ENCODE assay signal across 35 cellular contexts in the genomic region with DNA sequence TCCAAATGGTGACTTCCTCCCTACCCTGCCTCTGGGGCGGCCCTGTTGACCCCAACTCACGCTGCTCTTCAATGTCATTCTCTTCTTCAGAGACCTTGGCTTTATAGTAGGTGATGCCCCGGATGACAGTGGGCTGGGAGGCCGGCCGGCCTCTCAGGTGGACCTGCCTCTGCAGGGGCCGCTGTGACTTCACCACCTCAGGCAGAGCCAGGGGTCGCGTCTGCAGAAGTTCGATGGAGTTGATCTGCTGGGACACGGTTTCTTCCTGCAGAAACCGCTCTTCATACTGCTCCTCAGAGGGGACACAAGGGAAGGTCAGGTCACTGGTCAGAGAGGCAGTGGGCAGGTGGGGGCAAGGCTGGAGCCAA. TPM values are rescaled to one million over a fixed set of nuclear protein-coding genes. Genes with fewer than 3 reads are reported as not detected.
"Had no signal": no experiment of that assay in that cellular context is flagged by ENCODE, and none has a peak within 500 bp of the region (broad histone marks: within the 10 kb centered on the region; RNA-seq: fewer than 3 reads in every experiment).

No MANE protein-coding gene starts in this region.

- H3K4me3 ChIP-seq: adrenal gland, body of pancreas, breast epithelium had no signal

- H3K27ac ChIP-seq: adrenal gland, body of pancreas, brain microvascular endothelial cell, breast epithelium, VCaP had no signal

- ATAC-seq: activated CD8-positive, alpha-beta T cell treated with anti-CD3 and anti-CD28 coated beads for 36 hours; activated naive CD4-positive, alpha-beta T cell treated with anti-CD3 and anti-CD28 coated beads, Interleukin-2, amount 50 U/mL, for 72 hours; activated T-cell treated with anti-CD3 and anti-CD28 coated beads, Interleukin-2, amount 50 U/mL, for 4 hours; activated T-cell treated with anti-CD3 and anti-CD28 coated beads, Interleukin-2, amount 50 U/mL, for 72 hours; activated T-helper 17 cell treated with anti-CD3 and anti-CD28 coated beads, Interleukin-2, amount 50 U/mL, for 72 hours; body of pancreas had no signal

- DNase-seq: activated B cell treated with CpG ODN at 0.5 μM for 24 hours; activated CD4-positive, alpha-beta memory T cell treated with anti-CD3 and anti-CD28 coated beads for 36 hours; activated CD4-positive, alpha-beta T cell treated with anti-CD3 and anti-CD28 coated beads for 4 hours; activated CD4-positive, alpha-beta T cell treated with anti-CD3 and anti-CD28 coated beads, Interleukin-2, amount 10 ng/mL, durations not matched to agents 24 days and 14 days; activated CD4-positive, alpha-beta T cell treated with anti-CD3 and anti-CD28 coated beads, Interleukin-2, amount 50 U/mL, for 1 hour; activated CD4-positive, alpha-beta T cell treated with anti-CD3 and anti-CD28 coated beads, Interleukin-2, amount 50 U/mL, for 4 hours; activated CD4-positive, CD25-positive, alpha-beta regulatory T cell treated with anti-CD3 and anti-CD28 coated beads, Interleukin-2, amount 50 U/mL, for 72 hours; activated CD8-positive, alpha-beta memory T cell treated with anti-CD3 and anti-CD28 coated beads, Interleukin-2, amount 50 U/mL, for 4 hours; activated CD8-positive, alpha-beta T cell treated with anti-CD3 and anti-CD28 coated beads for 36 hours; activated effector memory CD4-positive, alpha-beta T cell treated with anti-CD3 and anti-CD28 coated beads, Interleukin-2, amount 50 U/mL, for 16 hours; activated gamma-delta T cell treated with Interleukin-2 at 50 U/mL for 16 hours; activated naive CD4-positive, alpha-beta T cell; activated naive CD4-positive, alpha-beta T cell treated with anti-CD3 and anti-CD28 coated beads for 36 hours; activated naive CD4-positive, alpha-beta T cell treated with anti-CD3 and anti-CD28 coated beads, Interleukin-2, amount 50 U/mL, for 16 hours; activated naive CD8-positive, alpha-beta T cell treated with anti-CD3 and anti-CD28 coated beads for 36 hours; activated T-cell treated with anti-CD3 and anti-CD28 coated beads for 4 hours; activated T-cell treated with anti-CD3 and anti-CD28 coated beads, Interleukin-2, amount 50 U/mL, for 1 hour; activated T-cell treated with anti-CD3 and anti-CD28 coated beads, Interleukin-2, amount 50 U/mL, for 4 hours; activated T-cell treated with anti-CD3 and anti-CD28 coated beads, Interleukin-2, amount 50 U/mL, for 72 hours; adrenal gland; amniotic stem cell; brain microvascular endothelial cell; central memory CD4-positive, alpha-beta T cell; T-helper 1 cell; T-helper 2 cell; T-helper 9 cell had no signal

- FAIRE-seq: astrocyte, TTC549 had no signal

- H3K27me3 ChIP-seq: adrenal gland, body of pancreas, brain microvascular endothelial cell, breast epithelium had no signal

- H3K36me3 ChIP-seq: adrenal gland, brain microvascular endothelial cell, breast epithelium had no signal

- H3K9me3 ChIP-seq: adrenal gland, body of pancreas, breast epithelium had no signal

- H3K4me1 ChIP-seq: adrenal gland, body of pancreas, breast epithelium had no signal

RNA-seq across cellular contexts. Expression of gene OLFML2B, which starts 23.6 kb away (rescaled TPM):
- total RNA-seq: activated B cell treated with CpG ODN at 0.5 μM for 24 hours; activated CD4-positive, alpha-beta memory T cell treated with anti-CD3 and anti-CD28 coated beads for 36 hours; activated CD4-positive, alpha-beta T cell treated with anti-CD3 and anti-CD28 coated beads, Interleukin-2, amount 10 ng/mL, durations not matched to agents 24 days and 14 days; activated CD8-positive, alpha-beta memory T cell treated with anti-CD3 and anti-CD28 coated beads for 36 hours; activated CD8-positive, alpha-beta T cell treated with anti-CD3 and anti-CD28 coated beads for 36 hours; activated T-cell treated with anti-CD3 and anti-CD28 coated beads, Interleukin-2, amount 50 U/mL, for 72 hours; activated T-helper 1 cell treated with anti-CD3 and anti-CD28 coated beads, Interleukin-12 subunit alpha, Interleukin-12 subunit beta, Interleukin-2, Interleukin-4 antibody, amounts not matched to agents 30 ng/mL and 10 ng/mL and 1 ng/mL, durations not matched to agents 14 hours and 24 hours and 36 hours; activated T-helper 17 cell treated with anti-CD3 and anti-CD28 coated beads, Interleukin-2, amount 50 U/mL, for 72 hours had no signal
